Comparison of ENCODE assay signal across 8 cellular contexts in genomic region chr15:83108266-83109219, GRCh38. TPM values are rescaled to one million over a fixed set of nuclear protein-coding genes. Genes with fewer than 3 reads are reported as not detected.
DNase-seq lines count a peak whose midpoint lies in the region; ATAC-seq and TF ChIP-seq lines count a peak whose summit lies in the region.

No MANE protein-coding gene starts in this region.

- WGBS in heart left ventricle, 4 donors, result 40 to 48% (median 42%) methylated on average over 21 of the region's 21 CpGs
- 76% methylated on average over 21 of the region's 21 CpGs for WGBS in hepatocyte (ENCODE audit: low lambda C conversion rate, missing lambda C conversion rate)

- CTCF ChIA-PET in activated CD8-positive, alpha-beta T cell treated with anti-CD3 and anti-CD28 coated beads for 36 hours (lab: Charles Lee), result interaction anchor here (1.5 to 2.0 kb wide), 2 partner anchors 98 to 139 kb away, joined by 3 to 7 read pairs; partner anchors contain the start of gene C15orf40

- H3K27me3 Mint-ChIP-seq in activated CD8-positive, alpha-beta T cell treated with anti-CD3 and anti-CD28 coated beads for 36 hours, result peaks cover 48% of the 10 kb centered on the region

- H3K9me3 ChIP-seq in heart left ventricle, result no peaks in the 10 kb centered on the region
- no peaks in the 10 kb centered on the region for H3K9me3 ChIP-seq in hepatocyte (ENCODE audit: low read depth)

- peak overlapping the region; percentile 68 for H3K27ac Mint-ChIP-seq in activated CD8-positive, alpha-beta T cell treated with anti-CD3 and anti-CD28 coated beads for 36 hours

- no peaks in the 10 kb centered on the region for H3K9me2 ChIP-seq in hepatocyte (replicated peaks; ENCODE audit: insufficient read depth)

- POLR2A ChIA-PET in activated CD8-positive, alpha-beta T cell treated with anti-CD3 and anti-CD28 coated beads for 36 hours (lab: Charles Lee), result interaction anchor here (0.6 to 1.3 kb wide), 2 partner anchors 26 to 94 kb away, joined by 3 read pairs; no protein-coding TSS in a partner anchor

- ATAC-seq in GM19455 (IDR thresholded peaks at IDR 0.05; ENCODE audit: unreplicated experiment) (peak; percentile 65), heart left ventricle (peak; percentile 65 to 87 (median 77))
- peak; percentile 76 for ATAC-seq in activated CD8-positive, alpha-beta T cell treated with anti-CD3 and anti-CD28 coated beads for 36 hours

- H3K4me3 Mint-ChIP-seq in activated CD8-positive, alpha-beta T cell treated with anti-CD3 and anti-CD28 coated beads for 36 hours, result peak overlapping the region; percentile 81

- no peaks in the 10 kb centered on the region for H3K9me3 Mint-ChIP-seq in activated CD8-positive, alpha-beta T cell treated with anti-CD3 and anti-CD28 coated beads for 36 hours

- H4K20me1 ChIP-seq in hepatocyte (ENCODE audit: insufficient read depth, poor library complexity, severe bottlenecking), result no peaks in the 10 kb centered on the region

- H3K4me1 ChIP-seq in heart left ventricle, result peaks cover 4 to 50% (median 24%) of the 10 kb centered on the region in 12 donors
- peaks cover 2% of the 10 kb centered on the region for H3K4me1 ChIP-seq in rectal smooth muscle tissue (ENCODE audit: control insufficient read depth, insufficient read depth, low read length)
- H3K4me1 ChIP-seq in hepatocyte (ENCODE audit: insufficient read depth), result no peaks in the 10 kb centered on the region

- H3K27ac ChIP-seq in HL-60 (replicated peaks), result peak overlapping the region; percentile 62
- peak overlapping the region; percentile 59 to 90 (median 74) for H3K27ac ChIP-seq in heart left ventricle
- H3K27ac ChIP-seq in rectal smooth muscle tissue (ENCODE audit: low read depth, low read length), result no peak overlapping the region
- no peak overlapping the region for H3K27ac ChIP-seq in hepatocyte

- no peaks in the 10 kb centered on the region for H3K36me3 Mint-ChIP-seq in activated CD8-positive, alpha-beta T cell treated with anti-CD3 and anti-CD28 coated beads for 36 hours (ENCODE audit: low read depth)

- H3K4me1 Mint-ChIP-seq in activated CD8-positive, alpha-beta T cell treated with anti-CD3 and anti-CD28 coated beads for 36 hours (ENCODE audit: low read depth), result peaks cover 17% of the 10 kb centered on the region

- TF ChIP-seq CTCF in HL-60 (IDR thresholded peaks at IDR 0.05; ENCODE audit: insufficient read depth, low read length), result no peak
- TF ChIP-seq CTCF in activated CD8-positive, alpha-beta T cell treated with anti-CD3 and anti-CD28 coated beads for 36 hours (IDR thresholded peaks at IDR 0.05), result no peak
- TF ChIP-seq CTCF in heart left ventricle (IDR thresholded peaks at IDR 0.05), result no peak
- TF ChIP-seq CTCF in hepatocyte (IDR thresholded peaks at IDR 0.05; ENCODE audit: poor library complexity), result no peak

- peak overlapping the region; percentile 50 for H3K4me3 ChIP-seq in HL-60 (replicated peaks; ENCODE audit: insufficient read depth, low read length)
- H3K4me3 ChIP-seq in heart left ventricle, result peak overlapping the region in 11 of 12 donors; percentile 57 to 82 (median 62)
- peak overlapping the region; percentile 59 for H3K4me3 ChIP-seq in rectal smooth muscle tissue (ENCODE audit: low read length)
- no peak overlapping the region for H3K4me3 ChIP-seq in hepatocyte

- intact Hi-C loops in activated CD8-positive, alpha-beta T cell treated with anti-CD3 and anti-CD28 coated beads for 36 hours (cut with micrococcal nuclease), result no loop called here
- intact Hi-C loops in heart left ventricle (cut with DNase I), result loop anchor here in 4 of 10 donors (2.0 to 10.0 kb wide), 5 partner anchors 41 to 99 kb away; partner anchors contain the start of genes BTBD1 (in 3 of the 4), HDGFL3 (in 2 of the 4) and C15orf40 (in 1 of the 4)

- DNase-seq in DMS79 (lab: John Stamatoyannopoulos, UW), result peak; percentile 27
- DNase-seq in HL-60 (ENCODE audit: low read depth in 1 of 2, low spot score in 1 of 2), result peak; percentile 90 to 97
- DNase-seq in activated CD8-positive, alpha-beta T cell treated with anti-CD3 and anti-CD28 coated beads for 36 hours, result peak; percentile 59
- peak; percentile 56 to 78 (median 68) for DNase-seq in heart left ventricle
- no peak for DNase-seq in OCI-M2 (lab: John Stamatoyannopoulos, UW; ENCODE audit: unreplicated experiment)
- DNase-seq in hepatocyte (ENCODE audit: low spot score), result no peak

- H2AFZ ChIP-seq in hepatocyte, result no peak overlapping the region

- TF ChIP-seq POLR2A in heart left ventricle (IDR thresholded peaks at IDR 0.05), result no peak

- no peak overlapping the region for H3K9ac ChIP-seq in rectal smooth muscle tissue (ENCODE audit: low read length)

- H3K36me3 ChIP-seq in heart left ventricle (peaks cover 0 to 1% (median 0%) of the 10 kb centered on the region in 9 donors), rectal smooth muscle tissue (ENCODE audit: control insufficient read depth, insufficient read depth, low read length) (no peaks in the 10 kb centered on the region), hepatocyte (replicated peaks; ENCODE audit: insufficient read depth, low read depth) (no peaks in the 10 kb centered on the region)

- H3K79me2 ChIP-seq in hepatocyte, result no peaks in the 10 kb centered on the region

- H3K27me3 ChIP-seq in HL-60 (ENCODE audit: insufficient read depth, poor library complexity, severe bottlenecking), result peaks cover 4% of the 10 kb centered on the region
- H3K27me3 ChIP-seq in heart left ventricle, result peaks cover 0 to 18% (median 0%) of the 10 kb centered on the region in 9 donors
- peaks cover 8% of the 10 kb centered on the region for H3K27me3 ChIP-seq in rectal smooth muscle tissue (ENCODE audit: control insufficient read depth, insufficient read depth, low read length)
- H3K27me3 ChIP-seq in hepatocyte, result peaks cover 56% of the 10 kb centered on the region

- no peak overlapping the region for H3K4me2 ChIP-seq in hepatocyte

RNA-seq across cellular contexts. Expression of gene TM6SF1, which starts 1.1 kb away (rescaled TPM):
- total RNA-seq in activated CD8-positive, alpha-beta T cell treated with anti-CD3 and anti-CD28 coated beads for 36 hours, result 1 to 10 TPM; 5.6 TPM
- total RNA-seq in heart left ventricle, result 1 to 10 TPM; 2.6 to 9.4 (median 4.7) TPM
- polyA plus RNA-seq in heart left ventricle, result 1 to 10 TPM; 2.7 to 5.6 TPM
- total RNA-seq in hepatocyte, result 0.20 and 0.52 TPM in 2 replicates
- 0.35 TPM in 1 of 2 replicates, not detected in the other for polyA plus RNA-seq in hepatocyte

RNA-seq across cellular contexts. Expression of gene BTBD1, which starts 41.5 kb away (rescaled TPM):
- total RNA-seq in activated CD8-positive, alpha-beta T cell treated with anti-CD3 and anti-CD28 coated beads for 36 hours, result 10 to 100 TPM; 63.3 to 63.8 TPM
- total RNA-seq in heart left ventricle (100 to 1,000 TPM; 109 to 192 (median 140) TPM), hepatocyte (91.0 and 93.0 TPM in 2 replicates)
- polyA plus RNA-seq in heart left ventricle (100 to 1,000 TPM in 1 of 2 donors, 10 to 100 TPM in 1; 15.2 to 103 TPM), hepatocyte (42.2 and 43.8 TPM in 2 replicates)

Comparison
In these comparisons a context has a peak if more than half of its experiments do, and no peak if none do; other contexts are left out.
1. DNase-seq: peak in DMS79 (single experiment), HL-60 (2 of 2), activated CD8-positive, alpha-beta T cell treated with anti-CD3 and anti-CD28 coated beads for 36 hours (single experiment) and heart left ventricle (5 of 5); none in OCI-M2 (single experiment) and hepatocyte (single experiment).
2. H3K27ac ChIP-seq: peak in HL-60 (single experiment) and heart left ventricle (12 of 12); none in rectal smooth muscle tissue (single experiment) and hepatocyte (single experiment).
3. Peak in every context shown above with its lines, with median percentiles within 50 percentile points of each other: ATAC-seq.